12 cellular contexts compared by ENCODE assay signal in the genomic region with DNA sequence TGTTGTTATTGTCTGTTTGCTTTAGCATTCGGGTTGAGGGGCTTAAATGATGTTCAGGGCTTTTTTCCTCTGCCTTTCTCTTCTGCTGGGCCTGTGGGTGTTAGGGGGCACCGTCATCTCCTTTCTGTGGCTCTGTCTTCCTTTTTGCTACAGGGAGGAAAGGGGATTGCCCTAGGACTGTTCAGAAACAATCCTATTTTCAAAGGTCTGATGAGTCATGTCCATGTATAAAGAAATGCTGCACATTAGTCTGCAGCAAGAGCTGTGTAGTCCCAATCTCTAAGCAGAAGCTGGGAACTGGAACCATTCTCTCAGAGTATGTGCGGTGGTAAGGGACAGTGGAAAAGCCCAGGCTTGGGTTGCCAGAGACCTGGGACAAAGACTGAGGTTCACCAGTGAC.
"Had no signal": no experiment of that assay in that cellular context is flagged by ENCODE, and none has a peak within 500 bp of the region (broad histone marks: within the 10 kb centered on the region; RNA-seq: fewer than 3 reads in every experiment).

No MANE protein-coding gene starts in this region.

- H3K4me1 ChIP-seq: ascending aorta, parathyroid adenoma had no signal

- H3K27ac Mint-ChIP-seq: activated T-cell treated with anti-CD3 and anti-CD28 coated beads, Interleukin-2, amount 50 U/mL, for 72 hours; stimulated activated naive CD8-positive, alpha-beta T cell treated with anti-CD3 and anti-CD28 coated beads, Interleukin-15, Interleukin-2, amounts not matched to agents 100 ng/mL and 50 ng/mL, for 24 hours; WTC11 had no signal

- H3K4me3 ChIP-seq: ascending aorta, lung, thoracic aorta had no signal

- H3K79me2 ChIP-seq: parathyroid adenoma had no signal

- H3K9me3 Mint-ChIP-seq: activated T-cell treated with anti-CD3 and anti-CD28 coated beads, Interleukin-2, amount 50 U/mL, for 72 hours; stimulated activated naive CD8-positive, alpha-beta T cell treated with anti-CD3 and anti-CD28 coated beads, Interleukin-15, Interleukin-2, amounts not matched to agents 100 ng/mL and 50 ng/mL, for 24 hours; WTC11 had no signal

- H3K36me3 Mint-ChIP-seq: WTC11 had no signal

- H3K27ac ChIP-seq: ascending aorta, parathyroid adenoma, thoracic aorta had no signal

- H3K9ac ChIP-seq: parathyroid adenoma had no signal

- H3K9me3 ChIP-seq: ascending aorta, thoracic aorta had no signal

- FAIRE-seq: islet of Langerhans had no signal

- DNase-seq: activated CD4-positive, alpha-beta T cell treated with anti-CD3 and anti-CD28 coated beads for 4 hours; activated CD8-positive, alpha-beta memory T cell treated with anti-CD3 and anti-CD28 coated beads, Interleukin-2, amount 50 U/mL, for 48 hours; activated T-cell treated with anti-CD3 and anti-CD28 coated beads, Interleukin-2, amount 50 U/mL, for 72 hours; stimulated activated CD4-positive, alpha-beta T cell treated with anti-CD3 and anti-CD28 coated beads, Interleukin-4, amount 100 ng/mL, for 1 hour; T-helper 2 cell had no signal

- H3K36me3 ChIP-seq: ascending aorta, thoracic aorta had no signal

- H3K4me3 Mint-ChIP-seq: activated T-cell treated with anti-CD3 and anti-CD28 coated beads, Interleukin-2, amount 50 U/mL, for 72 hours; stimulated activated naive CD8-positive, alpha-beta T cell treated with anti-CD3 and anti-CD28 coated beads, Interleukin-15, Interleukin-2, amounts not matched to agents 100 ng/mL and 50 ng/mL, for 24 hours; WTC11 had no signal

- ATAC-seq: WTC11 had no signal

- H2AFZ ChIP-seq: parathyroid adenoma had no signal

- H3K27me3 ChIP-seq: ascending aorta had no signal
